Comparison of ENCODE assay signal across 9 cellular contexts in the genomic region with DNA sequence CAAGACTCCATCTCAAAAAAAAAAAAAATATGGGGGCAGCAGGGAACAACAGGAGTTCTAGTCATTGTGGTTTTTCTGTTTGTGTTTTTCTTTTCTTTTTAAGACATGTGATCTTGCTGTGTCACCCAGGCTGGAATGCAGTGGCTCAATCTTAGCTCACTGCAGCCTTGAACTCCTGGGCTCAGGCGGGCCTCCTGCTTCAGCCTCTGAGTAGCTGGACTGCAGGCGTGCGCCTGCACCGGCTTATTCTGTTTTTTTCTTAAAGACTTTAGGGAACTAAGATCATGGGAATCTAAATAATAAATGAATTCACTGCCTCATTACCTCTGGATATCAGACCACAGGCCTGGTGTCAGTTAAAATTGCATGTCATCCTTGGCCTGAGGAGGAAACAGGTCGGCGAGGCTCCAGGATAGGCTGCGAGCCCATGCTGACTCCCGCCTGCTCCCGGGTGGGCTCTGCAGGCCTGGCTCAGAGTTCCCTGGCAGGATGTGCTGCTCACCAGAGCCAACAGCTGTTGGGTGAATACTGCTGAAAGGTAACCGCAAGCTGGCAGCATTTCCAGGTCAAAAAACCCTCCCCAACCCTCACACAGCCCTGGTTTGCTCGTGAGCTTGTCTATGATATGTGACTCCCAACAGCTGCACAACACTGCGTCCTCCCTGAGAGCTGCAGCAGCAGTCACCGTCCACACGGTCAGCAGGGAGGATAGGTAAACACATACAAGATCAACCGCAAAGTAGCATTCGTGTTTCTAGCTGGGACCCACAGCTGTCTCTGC. TPM values are rescaled to one million over a fixed set of nuclear protein-coding genes. Genes with fewer than 3 reads are reported as not detected.
A peak's percentile ranks its signal among the peaks of the same experiment; 100 is the strongest.
DNase-seq lines count a peak whose midpoint lies in the region; ATAC-seq and FAIRE-seq lines count a peak whose summit lies in the region.
"Had no signal": no experiment of that assay in that cellular context is flagged by ENCODE, and none has a peak within 500 bp of the region (broad histone marks: within the 10 kb centered on the region; RNA-seq: fewer than 3 reads in every experiment).

No MANE protein-coding gene starts in this region.

- DNase-seq in RCC 7860 (ENCODE audit: low spot score) (peak; percentile 29), fibroblast of peridontal ligament (ENCODE audit: extremely low read depth) (peak; percentile 85), midbrain (lab: John Stamatoyannopoulos, UW) (no peak)
- DNase-seq in stimulated activated CD4-positive, alpha-beta T cell treated with anti-CD3 and anti-CD28 coated beads, Interleukin-4, amount 100 ng/mL, for 24 hours: no peak

- no peaks in the 10 kb centered on the region for H3K36me3 ChIP-seq in thymus (ENCODE audit: control insufficient read depth, insufficient read depth)
- H3K36me3 ChIP-seq: thoracic aorta had no signal

- peak overlapping the region; percentile 1 for H3K4me3 ChIP-seq in thymus (ENCODE audit: low read length)
- H3K4me3 ChIP-seq: thoracic aorta had no signal

- ATAC-seq in GM18861 (IDR thresholded peaks at IDR 0.05; ENCODE audit: unreplicated experiment) (peak; percentile 52), HG03139 (IDR thresholded peaks at IDR 0.05; ENCODE audit: unreplicated experiment) (peak; percentile 62), HG02884 (IDR thresholded peaks at IDR 0.05; ENCODE audit: unreplicated experiment) (no peak)

- WGBS in thymus: 5% methylated on average over 16 of the region's 16 CpGs

- FAIRE-seq in RCC 7860 (lab: Jason Lieb, UNC): no peak

- H3K27me3 ChIP-seq in thymus (ENCODE audit: control insufficient read depth, insufficient read depth): no peaks in the 10 kb centered on the region

- H3K9me3 ChIP-seq in thymus (ENCODE audit: control insufficient read depth): no peaks in the 10 kb centered on the region
- H3K9me3 ChIP-seq: thoracic aorta had no signal

- peak overlapping the region; percentile 85 for H3K27ac ChIP-seq in thymus (ENCODE audit: low read depth)
- H3K27ac ChIP-seq: thoracic aorta had no signal

- H3K4me1 ChIP-seq in thymus (ENCODE audit: control insufficient read depth, insufficient read depth, low read length): peaks cover 35% of the 10 kb centered on the region

RNA-seq across cellular contexts. Expression of a gene that starts 58.1 kb away (rescaled TPM):
- 19.3 TPM for polyA plus RNA-seq in thymus

Comparison
In these comparisons a context has a peak if more than half of its experiments do, and no peak if none do; other contexts are left out.
1. DNase-seq: peak in RCC 7860 (single experiment) and fibroblast of peridontal ligament (single experiment); none in midbrain (single experiment) and stimulated activated CD4-positive, alpha-beta T cell treated with anti-CD3 and anti-CD28 coated beads, Interleukin-4, amount 100 ng/mL, for 24 hours (single experiment).